Comparison of ENCODE assay signal across 22 cellular contexts in the genomic region with DNA sequence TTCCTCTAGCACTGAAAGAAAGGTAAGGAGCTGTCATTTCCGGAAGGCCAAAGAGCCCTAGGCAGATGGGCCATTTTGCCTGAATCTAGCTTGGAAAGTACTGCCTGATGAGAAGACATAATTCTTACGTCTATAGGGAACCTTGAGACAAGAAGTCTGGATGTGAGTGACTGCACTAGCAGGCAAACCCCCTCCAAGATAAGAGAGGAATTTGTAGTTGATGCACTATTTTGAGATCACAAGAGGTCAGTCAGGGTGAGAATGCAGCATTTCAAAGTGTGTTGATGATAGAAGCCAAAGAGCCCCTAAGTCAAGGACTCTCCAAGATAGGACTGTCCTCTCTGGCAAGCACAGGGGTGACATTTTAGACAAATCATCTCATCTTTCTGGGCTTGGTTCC.
"Had no signal": no experiment of that assay in that cellular context is flagged by ENCODE, and none has a peak within 500 bp of the region (broad histone marks: within the 10 kb centered on the region; RNA-seq: fewer than 3 reads in every experiment).

No MANE protein-coding gene starts in this region.

- H3K9me3 ChIP-seq: gastrocnemius medialis had no signal

- H3K27ac ChIP-seq: brain microvascular endothelial cell, gastrocnemius medialis had no signal

- H3K36me3 ChIP-seq: brain microvascular endothelial cell, gastrocnemius medialis had no signal

- H3K27ac Mint-ChIP-seq: activated CD4-positive, alpha-beta memory T cell treated with anti-CD3 and anti-CD28 coated beads, Interleukin-2, amount 10 ng/mL, durations not matched to agents 7 days and 5 days; activated naive CD4-positive, alpha-beta T cell treated with anti-CD3 and anti-CD28 coated beads, Interleukin-2, amount 10 ng/mL, durations not matched to agents 7 days and 5 days; activated naive CD8-positive, alpha-beta T cell treated with anti-CD3 and anti-CD28 coated beads, Interleukin-2, amount 50 U/mL, for 24 hours; natural killer cell treated with Interleukin-12 subunit alpha and Interleukin-12 subunit beta and Interleukin-15 and Interleukin-18, amount 100 ng/mL, for 72 hours; T-cell had no signal

- FAIRE-seq: urothelium cell line had no signal

- H3K4me3 Mint-ChIP-seq: activated CD4-positive, alpha-beta memory T cell treated with anti-CD3 and anti-CD28 coated beads, Interleukin-2, amount 10 ng/mL, durations not matched to agents 7 days and 5 days; activated naive CD4-positive, alpha-beta T cell treated with anti-CD3 and anti-CD28 coated beads, Interleukin-2, amount 10 ng/mL, durations not matched to agents 7 days and 5 days; activated naive CD8-positive, alpha-beta T cell treated with anti-CD3 and anti-CD28 coated beads, Interleukin-2, amount 50 U/mL, for 24 hours; activated T-cell treated with anti-CD3 and anti-CD28 coated beads, Interleukin-2, amount 50 U/mL, for 4 hours; natural killer cell treated with Interleukin-12 subunit alpha and Interleukin-12 subunit beta and Interleukin-15 and Interleukin-18, amount 100 ng/mL, for 72 hours; T-cell had no signal

- H3K27me3 ChIP-seq: gastrocnemius medialis had no signal

- H3K4me1 Mint-ChIP-seq: activated naive CD4-positive, alpha-beta T cell treated with anti-CD3 and anti-CD28 coated beads, Interleukin-2, amount 10 ng/mL, durations not matched to agents 7 days and 5 days; activated naive CD8-positive, alpha-beta T cell treated with anti-CD3 and anti-CD28 coated beads, Interleukin-2, amount 50 U/mL, for 24 hours; T-cell had no signal

- ATAC-seq: activated naive CD8-positive, alpha-beta T cell treated with anti-CD3 and anti-CD28 coated beads, Interleukin-2, amount 50 U/mL, for 24 hours; activated T-cell treated with anti-CD3 and anti-CD28 coated beads, Interleukin-2, amount 50 U/mL, for 4 hours; esophagus mucosa; gastrocnemius medialis; natural killer cell treated with Interleukin-12 subunit alpha and Interleukin-12 subunit beta and Interleukin-15 and Interleukin-18, amount 100 ng/mL, for 72 hours; T-cell had no signal

- H3K4me3 ChIP-seq: gastrocnemius medialis had no signal

- DNase-seq: activated CD4-positive, alpha-beta memory T cell treated with anti-CD3 and anti-CD28 coated beads, Interleukin-2, amount 10 ng/mL, durations not matched to agents 7 days and 5 days; activated CD4-positive, alpha-beta T cell treated with anti-CD3 and anti-CD28 coated beads for 48 hours; activated CD4-positive, CD25-positive, alpha-beta regulatory T cell; activated effector memory CD4-positive, alpha-beta T cell treated with Interleukin-2 at 50 U/mL for 16 hours; activated naive CD4-positive, alpha-beta T cell treated with anti-CD3 and anti-CD28 coated beads, Interleukin-2, amount 10 ng/mL, durations not matched to agents 7 days and 5 days; activated naive CD8-positive, alpha-beta T cell treated with anti-CD3 and anti-CD28 coated beads, Interleukin-2, amount 50 U/mL, for 24 hours; activated T-cell treated with anti-CD3 and anti-CD28 coated beads, Interleukin-2, amount 50 U/mL, for 4 hours; aorta; brain microvascular endothelial cell; cortex of kidney; effector CD4-positive, alpha-beta T cell; gastrocnemius medialis; head of caudate nucleus; kidney glomerular epithelial cell; mesenchymal stem cell; posterior cingulate gyrus; stimulated activated naive CD4-positive, alpha-beta T cell; T-cell; T1000 had no signal

- H3K9me3 Mint-ChIP-seq: activated CD4-positive, alpha-beta memory T cell treated with anti-CD3 and anti-CD28 coated beads, Interleukin-2, amount 10 ng/mL, durations not matched to agents 7 days and 5 days; natural killer cell treated with Interleukin-12 subunit alpha and Interleukin-12 subunit beta and Interleukin-15 and Interleukin-18, amount 100 ng/mL, for 72 hours had no signal

- H3K36me3 Mint-ChIP-seq: activated naive CD4-positive, alpha-beta T cell treated with anti-CD3 and anti-CD28 coated beads, Interleukin-2, amount 10 ng/mL, durations not matched to agents 7 days and 5 days; T-cell had no signal

- H3K4me1 ChIP-seq: gastrocnemius medialis had no signal
